25 cellular contexts compared by ENCODE assay signal in the genomic region with DNA sequence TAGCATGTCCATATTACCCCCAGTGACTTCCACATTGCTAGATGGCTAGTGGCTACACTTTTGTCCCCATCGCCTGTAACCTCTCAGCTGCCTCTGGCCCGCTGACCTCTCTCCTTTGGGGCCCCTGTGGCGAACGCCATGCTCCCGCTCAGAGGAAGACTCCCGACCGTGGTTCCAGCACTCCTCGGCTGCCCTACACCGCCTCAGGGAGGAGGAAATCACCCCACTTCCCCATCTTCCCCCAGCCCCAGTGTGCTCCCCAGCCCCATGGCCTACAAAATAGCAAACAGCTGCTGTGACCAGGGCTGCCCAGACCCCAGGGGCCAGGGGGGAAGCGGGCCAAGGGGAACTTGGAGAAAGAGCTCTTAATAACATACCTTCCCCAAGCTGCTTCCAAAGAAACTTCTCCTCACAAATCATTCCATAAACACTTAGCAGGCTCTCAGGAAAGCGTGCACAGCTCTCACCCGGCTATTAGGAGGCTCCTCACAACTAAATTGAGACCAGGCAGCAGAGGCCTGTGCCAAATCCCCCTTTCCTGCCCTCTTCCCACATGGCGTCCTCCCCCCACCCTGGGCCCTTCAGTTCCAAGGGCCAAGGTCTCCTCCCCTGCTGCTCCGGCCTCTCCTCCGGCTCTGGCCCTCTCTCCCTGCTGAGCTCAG.
DNase-seq lines count a peak whose midpoint lies in the region; ATAC-seq and TF ChIP-seq lines count a peak whose summit lies in the region.
"Had no signal": no experiment of that assay in that cellular context is flagged by ENCODE, and none has a peak within 500 bp of the region (broad histone marks: within the 10 kb centered on the region; RNA-seq: fewer than 3 reads in every experiment).

No MANE protein-coding gene starts in this region.

- H2AK5ac ChIP-seq in neuronal stem cell (ENCODE audit: low read depth, low read length) (no peak overlapping the region), mesendoderm (ENCODE audit: low read length) (no peak overlapping the region)

- no peaks in the 10 kb centered on the region for H3K36me3 Mint-ChIP-seq in MCF 10A (ENCODE audit: insufficient read depth, unreplicated experiment)
- H3K36me3 Mint-ChIP-seq in CD14-positive monocyte = no peaks in the 10 kb centered on the region
- H3K36me3 Mint-ChIP-seq: activated naive CD4-positive, alpha-beta T cell treated with anti-CD3 and anti-CD28 coated beads, Interleukin-2, amount 50 U/mL, for 72 hours; naive thymus-derived CD8-positive, alpha-beta T cell; stimulated activated effector memory CD8-positive, alpha-beta T cell treated with anti-CD3 and anti-CD28 coated beads, Interleukin-12 subunit alpha, Interleukin-12 subunit beta, amount 100 ng/mL, for 72 hours had no signal

- no peak overlapping the region for H3K4me2 ChIP-seq in neuronal stem cell (ENCODE audit: insufficient read depth, low read length, poor library complexity, severe bottlenecking)
- no peak overlapping the region for H3K4me2 ChIP-seq in mesendoderm (ENCODE audit: low read length)

- H3K9me3 Mint-ChIP-seq in MCF 10A (ENCODE audit: unreplicated experiment) (peaks cover 7% of the 10 kb centered on the region), CD14-positive monocyte (peaks cover 11 to 17% (median 15%) of the 10 kb centered on the region in 7 donors)
- H3K9me3 Mint-ChIP-seq: activated naive CD4-positive, alpha-beta T cell treated with anti-CD3 and anti-CD28 coated beads, Interleukin-2, amount 50 U/mL, for 72 hours; effector memory CD8-positive, alpha-beta T cell; naive thymus-derived CD8-positive, alpha-beta T cell; stimulated activated effector memory CD8-positive, alpha-beta T cell treated with anti-CD3 and anti-CD28 coated beads, Interleukin-12 subunit alpha, Interleukin-12 subunit beta, amount 100 ng/mL, for 72 hours had no signal

- H3K56ac ChIP-seq in mesendoderm (ENCODE audit: low read length) = no peak overlapping the region

- H3K36me3 ChIP-seq in breast epithelium = no peaks in the 10 kb centered on the region
- no peaks in the 10 kb centered on the region for H3K36me3 ChIP-seq in heart right ventricle
- no peaks in the 10 kb centered on the region for H3K36me3 ChIP-seq in neuronal stem cell (replicated peaks in 1 of 2; ENCODE audit: control insufficient read depth in 2 of 2, insufficient read depth in 2 of 2, low read length in 2 of 2)
- no peaks in the 10 kb centered on the region for H3K36me3 ChIP-seq in upper lobe of right lung
- H3K36me3 ChIP-seq in mesendoderm (ENCODE audit: control insufficient read depth, insufficient read depth, low read length) = no peaks in the 10 kb centered on the region
- H3K36me3 ChIP-seq: pancreas, SJSA1, transverse colon had no signal

- H3K4me1 Mint-ChIP-seq in MCF 10A (ENCODE audit: insufficient read depth, unreplicated experiment) (peaks cover 9% of the 10 kb centered on the region), CD14-positive monocyte (peaks cover 14% of the 10 kb centered on the region)
- H3K4me1 Mint-ChIP-seq: naive thymus-derived CD8-positive, alpha-beta T cell; stimulated activated effector memory CD8-positive, alpha-beta T cell treated with anti-CD3 and anti-CD28 coated beads, Interleukin-12 subunit alpha, Interleukin-12 subunit beta, amount 100 ng/mL, for 72 hours; T-helper 17 cell had no signal

- 82 to 84% methylated on average over 15 of the region's 15 CpGs for WGBS in heart right ventricle, 2 donors
- no CpG with 5 or more reads among the region's 15 CpGs for WGBS in neuronal stem cell (ENCODE audit: extremely low coverage in 2 of 2, insufficient read length in 2 of 2, insufficient replicate concordance in 1 of 2), 2 donors
- WGBS in mesendoderm (ENCODE audit: extremely low coverage, insufficient coverage, low lambda C conversion rate) = no CpG with 5 or more reads among the region's 15 CpGs

- H3K9me3 ChIP-seq in breast epithelium (peaks cover 0 to 6% of the 10 kb centered on the region in 2 donors), heart right ventricle (peaks cover 0 to 14% (median 7%) of the 10 kb centered on the region in 11 donors), neuronal stem cell (replicated peaks in 1 of 2; ENCODE audit: control insufficient read depth in 2 of 2, insufficient read depth in 1 of 2, low read depth in 1 of 2, low read length in 2 of 2) (peaks cover 0 to 4% of the 10 kb centered on the region in 2 donors), upper lobe of right lung (no peaks in the 10 kb centered on the region)
- H3K9me3 ChIP-seq: body of pancreas, pancreas, SJSA1, transverse colon had no signal

- H3K18ac ChIP-seq in neuronal stem cell (ENCODE audit: low read length) = peak overlapping the region; percentile 84
- H3K18ac ChIP-seq in mesendoderm (ENCODE audit: low read length) = no peak overlapping the region

- H2BK15ac ChIP-seq in neuronal stem cell (ENCODE audit: low read length) (no peak overlapping the region), mesendoderm (replicated peaks; ENCODE audit: low read depth) (no peak overlapping the region)

- H3K4me3 ChIP-seq in breast epithelium (no peak overlapping the region), heart right ventricle (no peak overlapping the region), neuronal stem cell (ENCODE audit: low read length in 2 of 2) (no peak overlapping the region), upper lobe of right lung (no peak overlapping the region), mesendoderm (ENCODE audit: low read length) (no peak overlapping the region)
- H3K4me3 ChIP-seq: body of pancreas, GM12878, pancreas, SJSA1, transverse colon had no signal

- H3K23ac ChIP-seq in neuronal stem cell (ENCODE audit: low read depth, low read length, poor library complexity) (no peak overlapping the region), mesendoderm (ENCODE audit: low read length) (no peak overlapping the region)

- no peaks in the 10 kb centered on the region for H3K4me1 ChIP-seq in breast epithelium
- H3K4me1 ChIP-seq in heart right ventricle = peaks cover 0 to 22% (median 8%) of the 10 kb centered on the region in 9 donors
- H3K4me1 ChIP-seq in neuronal stem cell (ENCODE audit: control insufficient read depth in 2 of 2, insufficient read depth in 1 of 2, low read depth in 1 of 2, low read length in 2 of 2) = no peaks in the 10 kb centered on the region
- H3K4me1 ChIP-seq in upper lobe of right lung = peaks cover 15% of the 10 kb centered on the region
- no peaks in the 10 kb centered on the region for H3K4me1 ChIP-seq in mesendoderm (ENCODE audit: control insufficient read depth, low read depth, low read length)
- H3K4me1 ChIP-seq: body of pancreas, pancreas, SJSA1, transverse colon had no signal

- no peaks in the 10 kb centered on the region for H3K27me3 Mint-ChIP-seq in MCF 10A (ENCODE audit: insufficient read depth, unreplicated experiment)
- H3K27me3 Mint-ChIP-seq in CD14-positive monocyte (ENCODE audit: low read depth in 3 of 3) = peaks cover 4 to 9% (median 8%) of the 10 kb centered on the region in 3 donors
- H3K27me3 Mint-ChIP-seq: T-helper 17 cell had no signal

- no peak overlapping the region for H3K27ac Mint-ChIP-seq in MCF 10A (ENCODE audit: low read depth, unreplicated experiment)
- H3K27ac Mint-ChIP-seq in CD14-positive monocyte = peak overlapping the region in 2 of 7 donors; percentile 33 to 46
- H3K27ac Mint-ChIP-seq: stimulated activated effector memory CD8-positive, alpha-beta T cell treated with anti-CD3 and anti-CD28 coated beads, Interleukin-12 subunit alpha, Interleukin-12 subunit beta, amount 100 ng/mL, for 72 hours; T-helper 17 cell had no signal

- POLR2A ChIA-PET in MCF 10A (lab: Yijun Ruan, JAX) = interaction anchor here (0.6 kb wide), 1 partner anchor 31 kb away, joined by 3 read pairs; no protein-coding TSS in a partner anchor

- H2BK5ac ChIP-seq in neuronal stem cell (ENCODE audit: low read length) = no peak overlapping the region
- H2BK5ac ChIP-seq in mesendoderm (ENCODE audit: low read length) = no peak overlapping the region

- ATAC-seq in heart right ventricle = peak in 2 of 8 donors; percentile 5 to 35
- ATAC-seq in upper lobe of right lung = no peak
- ATAC-seq: activated naive CD4-positive, alpha-beta T cell treated with anti-CD3 and anti-CD28 coated beads, Interleukin-2, amount 50 U/mL, for 72 hours; body of pancreas; effector memory CD8-positive, alpha-beta T cell; GM12878; naive thymus-derived CD8-positive, alpha-beta T cell; Panc1; stimulated activated effector memory CD8-positive, alpha-beta T cell treated with anti-CD3 and anti-CD28 coated beads, Interleukin-12 subunit alpha, Interleukin-12 subunit beta, amount 100 ng/mL, for 72 hours; T-helper 17 cell had no signal

- BruUV-seq in MCF 10A (replicated peaks; lab: Mats Ljungman, UMichigan) = no TSS peak

- no peak overlapping the region for H3K4me3 Mint-ChIP-seq in MCF 10A (ENCODE audit: unreplicated experiment)
- H3K4me3 Mint-ChIP-seq in CD14-positive monocyte = no peak overlapping the region
- H3K4me3 Mint-ChIP-seq: effector memory CD8-positive, alpha-beta T cell; naive thymus-derived CD8-positive, alpha-beta T cell; stimulated activated effector memory CD8-positive, alpha-beta T cell treated with anti-CD3 and anti-CD28 coated beads, Interleukin-12 subunit alpha, Interleukin-12 subunit beta, amount 100 ng/mL, for 72 hours; T-helper 17 cell had no signal

- H4K5ac ChIP-seq in mesendoderm (ENCODE audit: low read length) = no peak overlapping the region

- H2BK120ac ChIP-seq in neuronal stem cell (ENCODE audit: low read depth, low read length) (no peak overlapping the region), mesendoderm (ENCODE audit: low read depth, low read length) (no peak overlapping the region)

- DNase-seq in breast epithelium (ENCODE audit: low spot score in 2 of 2) (no peak), MCF 10A (ENCODE audit: unreplicated experiment) (no peak), heart right ventricle (peak in 1 of 2 donors; percentile 39), neuronal stem cell (ENCODE audit: low spot score) (no peak), upper lobe of right lung (no peak), mesendoderm (no peak), amniotic stem cell (lab: John Stamatoyannopoulos, UW) (no peak), CD14-positive monocyte (ENCODE audit: low spot score) (no peak)
- DNase-seq: 8988T; activated CD4-positive, alpha-beta T cell treated with anti-CD3 and anti-CD28 coated beads, Interleukin-2, amount 50 U/mL, for 1 hour; DND-41; effector memory CD8-positive, alpha-beta T cell; naive thymus-derived CD8-positive, alpha-beta T cell; NCI-H2081; NCI-H510A; pancreas; stimulated activated CD4-positive, alpha-beta T cell treated with anti-CD3 and anti-CD28 coated beads, Interleukin-1b, Interleukin-23, amount 100 ng/mL, for 48 hours; T-helper 17 cell; transverse colon had no signal

- no peaks in the 10 kb centered on the region for H3K27me3 ChIP-seq in breast epithelium
- H3K27me3 ChIP-seq in heart right ventricle = no peaks in the 10 kb centered on the region
- no peaks in the 10 kb centered on the region for H3K27me3 ChIP-seq in neuronal stem cell (ENCODE audit: control insufficient read depth in 3 of 3, insufficient read depth in 3 of 3, low read depth in 1 of 3, low read length in 3 of 3)
- H3K27me3 ChIP-seq in upper lobe of right lung = no peaks in the 10 kb centered on the region
- no peaks in the 10 kb centered on the region for H3K27me3 ChIP-seq in mesendoderm (ENCODE audit: insufficient read depth, low read length, poor library complexity)
- H3K27me3 ChIP-seq: body of pancreas, pancreas, SJSA1, transverse colon had no signal

- no peak overlapping the region for H4K91ac ChIP-seq in neuronal stem cell (ENCODE audit: low read depth, low read length, poor library complexity)

- no peak for TF ChIP-seq POLR2A in breast epithelium (IDR thresholded peaks at IDR 0.05)

- CTCF ChIA-PET in MCF 10A (lab: Yijun Ruan, JAX) = interaction anchor here (0.6 to 2.6 kb wide), 4 partner anchors 20 to 275 kb away, joined by 3 to 14 read pairs (median 3); no protein-coding TSS in a partner anchor

- H3K4ac ChIP-seq in neuronal stem cell (ENCODE audit: low read length) = no peak overlapping the region
- H3K4ac ChIP-seq in mesendoderm (ENCODE audit: low read depth, low read length) = no peak overlapping the region

- H3K14ac ChIP-seq in neuronal stem cell (ENCODE audit: low read length) = no peak overlapping the region

- H2BK12ac ChIP-seq in neuronal stem cell (ENCODE audit: low read length) = no peak overlapping the region

- H3K27ac ChIP-seq in breast epithelium = peak overlapping the region; percentile 65 to 90
- H3K27ac ChIP-seq in heart right ventricle = peak overlapping the region in 6 of 10 donors; percentile 14 to 69 (median 37)
- no peak overlapping the region for H3K27ac ChIP-seq in neuronal stem cell (replicated peaks; ENCODE audit: low read length)
- H3K27ac ChIP-seq in upper lobe of right lung = peak overlapping the region; percentile 42
- no peak overlapping the region for H3K27ac ChIP-seq in mesendoderm (ENCODE audit: low read depth, low read length)
- H3K27ac ChIP-seq: pancreas, SJSA1 had no signal

- H3K79me2 ChIP-seq in mesendoderm (ENCODE audit: control insufficient read depth, insufficient read depth, low read length) = no peaks in the 10 kb centered on the region

- intact Hi-C loops in breast epithelium (cut with DNase I; ENCODE audit: low total_unique reads) = no loop called here
- intact Hi-C loops in MCF 10A (cut with micrococcal nuclease) = no loop called here
- intact Hi-C loops in heart right ventricle (cut with DNase I) = no loop called here
- intact Hi-C loops in upper lobe of right lung (cut with DNase I) = no loop called here
- intact Hi-C loops in CD14-positive monocyte (cut with micrococcal nuclease) = no loop called here

- H2AFZ ChIP-seq in neuronal stem cell (ENCODE audit: low read length) = no peak overlapping the region

- H4K8ac ChIP-seq in neuronal stem cell (ENCODE audit: low read depth, low read length) (no peak overlapping the region), mesendoderm (ENCODE audit: low read depth, low read length) (no peak overlapping the region)

- H3K9ac ChIP-seq in neuronal stem cell (ENCODE audit: low read depth, low read length, poor library complexity) (no peak overlapping the region), mesendoderm (ENCODE audit: low read length) (no peak overlapping the region)

- no peak for TF ChIP-seq CTCF in breast epithelium (IDR thresholded peaks at IDR 0.05)
- no peak for TF ChIP-seq CTCF in MCF 10A (IDR thresholded peaks at IDR 0.05; ENCODE audit: unreplicated experiment)
- no peak for TF ChIP-seq CTCF in heart right ventricle (IDR thresholded peaks at IDR 0.05)
- no peak for TF ChIP-seq CTCF in upper lobe of right lung (IDR thresholded peaks at IDR 0.05)
- TF ChIP-seq CTCF in CD14-positive monocyte (IDR thresholded peaks at IDR 0.05) = no peak

- H3K79me1 ChIP-seq in neuronal stem cell (ENCODE audit: low read depth, low read length) (no peaks in the 10 kb centered on the region), mesendoderm (ENCODE audit: low read length) (no peaks in the 10 kb centered on the region)

Comparison
In these comparisons a context has a peak if more than half of its experiments do, and no peak if none do; other contexts are left out.
1. H3K27ac ChIP-seq: peak in breast epithelium (2 of 2), heart right ventricle (6 of 10) and upper lobe of right lung (single experiment); none in neuronal stem cell (single experiment) and mesendoderm (single experiment).